In genomic region chr19:39411006-39411831, GRCh38 we compare ENCODE assay signal across 1 cellular context.
A peak's percentile ranks its signal among the peaks of the same experiment; 100 is the strongest.
TF ChIP-seq lines count a peak whose summit lies in the region.

No MANE protein-coding gene starts in this region.

TF ChIP-seq in K562, 482 proteins besides CTCF, POLR2A, EP300 and RAD21 (continued from another document):
- TF ChIP-seq ZNF354B (CRISPR knock-in tag; IDR thresholded peaks at IDR 0.05) (no peak), HNRNPLL (IDR thresholded peaks at IDR 0.05; ENCODE audit: low read depth, low read length, poor library complexity, severe bottlenecking) (no peak), ZNF830 (CRISPR knock-in tag; IDR thresholded peaks at IDR 0.05) (no peak), CAMTA2 (CRISPR knock-in tag; conservative IDR thresholded peaks at IDR 0.05) (no peak), DPF2 (IDR thresholded peaks at IDR 0.05) (no peak), SP2 (IDR thresholded peaks at IDR 0.05; ENCODE audit: extremely low read depth, low read depth, low read length, poor library complexity, severe bottlenecking) (no peak), CXXC5 (CRISPR knock-in tag; IDR thresholded peaks at IDR 0.05) (no peak), GTF2B (IDR thresholded peaks at IDR 0.05; ENCODE audit: extremely low read depth, insufficient read length) (no peak), MYNN (IDR thresholded peaks at IDR 0.05) (no peak), MYNN (CRISPR knock-in tag; IDR thresholded peaks at IDR 0.05) (no peak), TAF1 (IDR thresholded peaks at IDR 0.05; ENCODE audit: control insufficient read depth, extremely low read depth, insufficient read depth, low read length, severe bottlenecking) (peak; percentile 31), RFX5 (IDR thresholded peaks at IDR 0.05; ENCODE audit: low read depth, low read length) (no peak), SMAD1 (IDR thresholded peaks at IDR 0.05; ENCODE audit: low read depth, low read length, partially characterized antibody) (peak; percentile 29), ZNF444 (CRISPR knock-in tag; IDR thresholded peaks at IDR 0.05) (no peak), CREB1 (IDR thresholded peaks at IDR 0.05) (0 out of 2 replicates have a peak, but pooled peaks have one; percentile 8), CREB1 (CRISPR knock-in tag; IDR thresholded peaks at IDR 0.05) (no peak), HDAC1 (IDR thresholded peaks at IDR 0.05) (0 out of 4 replicates have a peak, but pooled peaks of 1 of the 2 experiments have one; percentile 4), ARHGAP35 (IDR thresholded peaks at IDR 0.05; ENCODE audit: partially characterized antibody) (no peak), HDGF (IDR thresholded peaks at IDR 0.05) (0 out of 2 replicates have a peak, but pooled peaks have one; percentile 74), ZNF449 (CRISPR knock-in tag; IDR thresholded peaks at IDR 0.05) (no peak), SUPT5H (IDR thresholded peaks at IDR 0.05) (0 out of 2 replicates have a peak, but pooled peaks have one; percentile 35), ZNF263 (CRISPR knock-in tag; IDR thresholded peaks at IDR 0.05; ENCODE audit: borderline replicate concordance) (peak; percentile 73; the same call in 1 of the 2 replicates), CREM (IDR thresholded peaks at IDR 0.05; ENCODE audit: low read depth) (0 out of 2 replicates have a peak, but pooled peaks have one; percentile 12), HNRNPH1 (optimal IDR thresholded peaks at IDR 0.05; ENCODE audit: low read depth, low read length) (no peak), FOS (IDR thresholded peaks at IDR 0.05; ENCODE audit: extremely low read depth, insufficient read length) (no peak), POLR2AphosphoS5 (IDR thresholded peaks at IDR 0.05; ENCODE audit: control insufficient read depth, insufficient read depth, low read depth, low read length) (peak; percentile 76), NR0B1 (IDR thresholded peaks at IDR 0.05; ENCODE audit: partially characterized antibody) (no peak), ZNF518B (CRISPR knock-in tag; IDR thresholded peaks at IDR 0.05) (no peak)
- TF ChIP-seq, protein P1, sequence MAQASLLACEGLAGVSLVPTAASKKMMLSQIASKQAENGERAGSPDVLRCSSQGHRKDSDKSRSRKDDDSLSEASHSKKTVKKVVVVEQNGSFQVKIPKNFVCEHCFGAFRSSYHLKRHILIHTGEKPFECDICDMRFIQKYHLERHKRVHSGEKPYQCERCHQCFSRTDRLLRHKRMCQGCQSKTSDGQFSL (CRISPR knock-in tag; IDR thresholded peaks at IDR 0.05): no peak
- TF ChIP-seq, protein P1 (tag; IDR thresholded peaks at IDR 0.05): no peak
- TF ChIP-seq, protein P2, sequence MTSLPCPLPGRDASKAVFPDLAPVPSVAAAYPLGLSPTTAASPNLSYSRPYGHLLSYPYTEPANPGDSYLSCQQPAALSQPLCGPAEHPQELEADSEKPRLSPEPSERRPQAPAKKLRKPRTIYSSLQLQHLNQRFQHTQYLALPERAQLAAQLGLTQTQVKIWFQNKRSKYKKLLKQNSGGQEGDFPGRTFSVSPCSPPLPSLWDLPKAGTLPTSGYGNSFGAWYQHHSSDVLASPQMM (CRISPR knock-in tag; IDR thresholded peaks at IDR 0.05): no peak
